Comparison of ENCODE assay signal across 8 cellular contexts in genomic region chr17:55513885-55514590, GRCh38. TPM values are rescaled to one million over a fixed set of nuclear protein-coding genes. Genes with fewer than 3 reads are reported as not detected.
DNase-seq lines count a peak whose midpoint lies in the region; ATAC-seq and TF ChIP-seq lines count a peak whose summit lies in the region.

No MANE protein-coding gene starts in this region.

- H3K36me3 ChIP-seq in adrenal gland (replicated peaks in 1 of 2), result no peaks in the 10 kb centered on the region

- H3K36me3 Mint-ChIP-seq in HFFc6 (ENCODE audit: low read depth), result no peaks in the 10 kb centered on the region

- no peaks in the 10 kb centered on the region for H3K9me3 Mint-ChIP-seq in HFFc6

- no peak for TF ChIP-seq POLR2A in adrenal gland (IDR thresholded peaks at IDR 0.05)

- no peak overlapping the region for H3K4me3 Mint-ChIP-seq in HFFc6

- H3K4me3 ChIP-seq in adrenal gland (no peak overlapping the region), right cardiac atrium (ENCODE audit: low read length) (no peak overlapping the region), skeletal muscle cell (ENCODE audit: low read depth, low read length) (no peak overlapping the region)

- H3K27me3 ChIP-seq in adrenal gland (no peaks in the 10 kb centered on the region), right cardiac atrium (ENCODE audit: control insufficient read depth, insufficient read depth) (peaks cover 3% of the 10 kb centered on the region)

- peaks cover 13% of the 10 kb centered on the region for H3K27me3 Mint-ChIP-seq in HFFc6 (ENCODE audit: insufficient read depth)

- no peak overlapping the region for H3K27ac Mint-ChIP-seq in HFFc6

- peak; percentile 72 to 96 for ATAC-seq in right cardiac atrium

- peak; percentile 94 for TF ChIP-seq CTCF in HFFc6 (IDR thresholded peaks at IDR 0.05)
- peak; percentile 83 to 94 (median 85) for TF ChIP-seq CTCF in adrenal gland (IDR thresholded peaks at IDR 0.05)

- peak; percentile 31 for DNase-seq in GM04504 (ENCODE audit: low read depth)
- DNase-seq in HFFc6, result peak; percentile 53
- peak; percentile 58 to 84 (median 79) for DNase-seq in NCI-H1417 (lab: John Stamatoyannopoulos, UW)
- DNase-seq in T-helper 1 cell, result peak; percentile 15 to 60 (median 28)
- DNase-seq in adrenal gland, result peak; percentile 43 to 90 (median 73)
- DNase-seq in right cardiac atrium, result peak; percentile 60 to 84 (median 63)
- DNase-seq in skeletal muscle cell (ENCODE audit: low read depth), result peak; percentile 8
- no peak for DNase-seq in GOT3 (lab: John Stamatoyannopoulos, UW)

- no peaks in the 10 kb centered on the region for H3K9me3 ChIP-seq in adrenal gland (replicated peaks in 1 of 3)
- no peaks in the 10 kb centered on the region for H3K9me3 ChIP-seq in right cardiac atrium (ENCODE audit: control insufficient read depth, low read length)

- no peaks in the 10 kb centered on the region for H3K4me1 Mint-ChIP-seq in HFFc6 (ENCODE audit: low read depth)

- intact Hi-C loops in adrenal gland (cut with DNase I), result loop anchor here (10.0 kb wide), 3 partner anchors 159 to 519 kb away; no protein-coding TSS in a partner anchor
- intact Hi-C loops in right cardiac atrium (cut with DNase I), result loop anchor here in 3 of 4 donors (5.0 to 10.0 kb wide), 4 partner anchors 79 to 519 kb away; no protein-coding TSS in a partner anchor

- H3K4me1 ChIP-seq in adrenal gland (replicated peaks in 1 of 2) (peaks cover 0 to 11% of the 10 kb centered on the region in 2 donors), right cardiac atrium (ENCODE audit: control insufficient read depth, insufficient read depth, low read length) (no peaks in the 10 kb centered on the region)

- H3K27ac ChIP-seq in adrenal gland (no peak overlapping the region), right cardiac atrium (ENCODE audit: low read length) (no peak overlapping the region)

- WGBS in adrenal gland, 4 donors, result 4 to 12% (median 8%) methylated on average over 5 of the region's 5 CpGs
- 13% methylated on average over 5 of the region's 5 CpGs for WGBS in right cardiac atrium

RNA-seq across cellular contexts. Expression of gene SMIM36, which starts 2.8 kb away (rescaled TPM):
- not detected for total RNA-seq in HFFc6 (2021; fragmentation: NEBNext Ultra II Directional; extraction: Animal tissue kit (Norgen Biotek cat#: 25700))
- total RNA-seq in adrenal gland (not detected), right cardiac atrium (not detected)
- polyA plus RNA-seq in adrenal gland (not detected), right cardiac atrium (not detected)
